In genomic region chr6:34726055-34726454, GRCh38 we compare ENCODE assay signal across 29 cellular contexts.
"Had no signal": no experiment of that assay in that cellular context is flagged by ENCODE, and none has a peak within 500 bp of the region (broad histone marks: within the 10 kb centered on the region; RNA-seq: fewer than 3 reads in every experiment).

No MANE protein-coding gene starts in this region.

- H3K9me3 Mint-ChIP-seq: stimulated activated effector memory CD8-positive, alpha-beta T cell treated with anti-CD3 and anti-CD28 coated beads, Interleukin-12 subunit alpha, Interleukin-12 subunit beta, amount 100 ng/mL, for 72 hours; stimulated activated naive CD8-positive, alpha-beta T cell treated with anti-CD3 and anti-CD28 coated beads, Interleukin-15, Interleukin-2, amounts not matched to agents 100 ng/mL and 50 ng/mL, for 24 hours; type B pancreatic cell had no signal

- H3K27ac ChIP-seq: stomach, suprapubic skin, testis, thoracic aorta, thyroid gland, tibial artery, tibial nerve, transverse colon, upper lobe of left lung, upper lobe of right lung, uterus, vagina had no signal

- H3K36me3 ChIP-seq: stomach, suprapubic skin, thoracic aorta, thyroid gland, tibial artery, tibial nerve, transverse colon, upper lobe of left lung, upper lobe of right lung, uterus, vagina had no signal

- H3K4me3 Mint-ChIP-seq: stimulated activated effector memory CD8-positive, alpha-beta T cell treated with anti-CD3 and anti-CD28 coated beads, Interleukin-12 subunit alpha, Interleukin-12 subunit beta, amount 100 ng/mL, for 72 hours; stimulated activated memory B cell treated with anti-CD40 and anti-IgM and Interleukin-4, amounts not matched to agents 10 μg/mL and 1 μg/mL and 100 μg/mL, for 72 hours; stimulated activated naive B cell treated with anti-CD40 and anti-IgM and Interleukin-4, amounts not matched to agents 10 μg/mL and 1 μg/mL and 100 μg/mL, for 72 hours; stimulated activated naive CD8-positive, alpha-beta T cell treated with anti-CD3 and anti-CD28 coated beads, Interleukin-15, amount 100 ng/mL, for 72 hours; stimulated activated naive CD8-positive, alpha-beta T cell treated with anti-CD3 and anti-CD28 coated beads, Interleukin-15, Interleukin-2, amounts not matched to agents 100 ng/mL and 50 ng/mL, for 24 hours; type B pancreatic cell had no signal

- H3K36me3 Mint-ChIP-seq: stimulated activated effector memory CD8-positive, alpha-beta T cell treated with anti-CD3 and anti-CD28 coated beads, Interleukin-12 subunit alpha, Interleukin-12 subunit beta, amount 100 ng/mL, for 72 hours; stimulated activated memory B cell treated with anti-CD40 and anti-IgM and Interleukin-4, amounts not matched to agents 10 μg/mL and 1 μg/mL and 100 μg/mL, for 72 hours; type B pancreatic cell had no signal

- H3K27ac Mint-ChIP-seq: stimulated activated effector memory CD8-positive, alpha-beta T cell treated with anti-CD3 and anti-CD28 coated beads, Interleukin-12 subunit alpha, Interleukin-12 subunit beta, amount 100 ng/mL, for 72 hours; stimulated activated memory B cell treated with anti-CD40 and anti-IgM and Interleukin-4, amounts not matched to agents 10 μg/mL and 1 μg/mL and 100 μg/mL, for 72 hours; stimulated activated naive B cell treated with anti-CD40 and anti-IgM and Interleukin-4, amounts not matched to agents 10 μg/mL and 1 μg/mL and 100 μg/mL, for 72 hours; stimulated activated naive CD8-positive, alpha-beta T cell treated with anti-CD3 and anti-CD28 coated beads, Interleukin-15, amount 100 ng/mL, for 72 hours; stimulated activated naive CD8-positive, alpha-beta T cell treated with anti-CD3 and anti-CD28 coated beads, Interleukin-15, Interleukin-2, amounts not matched to agents 100 ng/mL and 50 ng/mL, for 24 hours; type B pancreatic cell had no signal

- DNase-seq: stimulated activated CD4-positive, alpha-beta T cell treated with anti-CD3 and anti-CD28 coated beads, Interleukin-2, amount 100 ng/mL, for 48 hours; stimulated activated CD4-positive, alpha-beta T cell treated with anti-CD3 and anti-CD28 coated beads, Interleukin-4, amount 100 ng/mL, for 1 hour; stimulated activated CD4-positive, alpha-beta T cell treated with anti-CD3 and anti-CD28 coated beads, Interleukin-4, amount 100 ng/mL, for 24 hours; stimulated activated CD4-positive, alpha-beta T cell treated with anti-CD3 and anti-CD28 coated beads, Interleukin-4, amount 100 ng/mL, for 4 hours; stimulated activated CD8-positive, alpha-beta memory T cell treated with anti-CD3 and anti-CD28 coated beads, Interleukin-4, amount 100 ng/mL, for 48 hours; stimulated activated naive B cell treated with anti-CD40 and anti-IgM and Interleukin-4, amounts not matched to agents 10 μg/mL and 1 μg/mL and 100 μg/mL, for 72 hours; stimulated activated naive CD4-positive, alpha-beta T cell; stimulated activated naive CD4-positive, alpha-beta T cell treated with Interleukin-2 at 50 U/mL for 16 hours; stimulated activated naive CD8-positive, alpha-beta T cell treated with anti-CD3 and anti-CD28 coated beads, Interleukin-15, amount 100 ng/mL, for 72 hours; stimulated activated naive CD8-positive, alpha-beta T cell treated with anti-CD3 and anti-CD28 coated beads, Interleukin-15, Interleukin-2, amounts not matched to agents 100 U/mL and 50 U/mL, for 24 hours; stomach; substantia nigra; testis; thyroid gland; tibial artery; transverse colon; trophoblast cell; upper lobe of left lung; upper lobe of right lung; uterus had no signal

- H3K4me1 ChIP-seq: stomach, thyroid gland, tibial artery, tibial nerve, transverse colon, upper lobe of left lung, upper lobe of right lung, uterus, vagina had no signal

- H3K9me3 ChIP-seq: suprapubic skin, testis, thoracic aorta, thyroid gland, tibial artery, tibial nerve, transverse colon, upper lobe of left lung, upper lobe of right lung, uterus, vagina had no signal

- H3K4me3 ChIP-seq: stomach, suprapubic skin, testis, thoracic aorta, thyroid gland, tibial artery, tibial nerve, transverse colon, upper lobe of left lung, upper lobe of right lung, uterus, vagina had no signal

- H3K4me1 Mint-ChIP-seq: stimulated activated effector memory CD8-positive, alpha-beta T cell treated with anti-CD3 and anti-CD28 coated beads, Interleukin-12 subunit alpha, Interleukin-12 subunit beta, amount 100 ng/mL, for 72 hours; stimulated activated memory B cell treated with anti-CD40 and anti-IgM and Interleukin-4, amounts not matched to agents 10 μg/mL and 1 μg/mL and 100 μg/mL, for 72 hours; stimulated activated naive CD8-positive, alpha-beta T cell treated with anti-CD3 and anti-CD28 coated beads, Interleukin-15, amount 100 ng/mL, for 72 hours had no signal

- ATAC-seq: stimulated activated effector memory CD8-positive, alpha-beta T cell treated with anti-CD3 and anti-CD28 coated beads, Interleukin-12 subunit alpha, Interleukin-12 subunit beta, amount 100 ng/mL, for 72 hours; stimulated activated memory B cell treated with anti-CD40 and anti-IgM and Interleukin-4, amounts not matched to agents 10 μg/mL and 1 μg/mL and 100 μg/mL, for 72 hours; stimulated activated naive B cell treated with anti-CD40 and anti-IgM and Interleukin-4, amounts not matched to agents 10 μg/mL and 1 μg/mL and 100 μg/mL, for 72 hours; stimulated activated naive CD8-positive, alpha-beta T cell treated with anti-CD3 and anti-CD28 coated beads, Interleukin-15, amount 100 ng/mL, for 72 hours; stimulated activated naive CD8-positive, alpha-beta T cell treated with anti-CD3 and anti-CD28 coated beads, Interleukin-15, Interleukin-2, amounts not matched to agents 100 U/mL and 50 U/mL, for 24 hours; upper lobe of right lung had no signal

- FAIRE-seq: urothelium cell line had no signal

- H3K27me3 Mint-ChIP-seq: stimulated activated memory B cell treated with anti-CD40 and anti-IgM and Interleukin-4, amounts not matched to agents 10 μg/mL and 1 μg/mL and 100 μg/mL, for 72 hours; stimulated activated naive CD8-positive, alpha-beta T cell treated with anti-CD3 and anti-CD28 coated beads, Interleukin-15, amount 100 ng/mL, for 72 hours; stimulated activated naive CD8-positive, alpha-beta T cell treated with anti-CD3 and anti-CD28 coated beads, Interleukin-15, Interleukin-2, amounts not matched to agents 100 ng/mL and 50 ng/mL, for 24 hours; type B pancreatic cell had no signal

- H3K27me3 ChIP-seq: stomach, suprapubic skin, testis, thyroid gland, tibial artery, tibial nerve, transverse colon, upper lobe of left lung, upper lobe of right lung, uterus, vagina had no signal
